13 cellular contexts compared by ENCODE assay signal in the genomic region with DNA sequence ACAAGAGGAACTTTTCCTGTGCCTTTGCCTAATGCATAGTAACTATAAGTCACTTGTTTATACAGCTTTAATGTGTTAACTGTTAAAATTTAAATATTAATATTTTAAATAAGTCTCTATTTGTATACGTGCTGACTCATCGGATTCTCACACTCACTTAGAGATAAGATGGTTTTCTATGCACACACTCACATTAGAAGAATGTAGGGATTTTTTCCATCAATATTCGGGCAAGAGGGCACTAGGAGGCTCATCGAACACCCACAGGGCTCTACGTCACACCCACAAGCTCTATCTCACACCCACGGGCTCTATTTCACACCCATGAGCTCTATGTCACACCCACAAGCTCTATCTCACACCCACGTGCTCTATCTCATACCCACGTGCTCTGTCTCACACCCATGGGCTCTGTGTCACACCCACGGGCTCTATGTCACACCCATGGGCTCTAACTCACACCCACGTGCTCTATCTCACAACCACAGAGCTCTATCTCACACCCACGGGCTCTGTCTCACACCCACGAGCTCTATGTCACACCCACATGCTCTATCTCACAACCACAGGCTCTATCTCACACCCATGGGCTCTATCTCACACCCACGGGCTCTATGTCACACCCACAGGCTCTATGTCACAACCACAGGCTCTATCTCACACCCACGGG.
DNase-seq lines count a peak whose midpoint lies in the region; ATAC-seq and TF ChIP-seq lines count a peak whose summit lies in the region.
"Had no signal": no experiment of that assay in that cellular context is flagged by ENCODE, and none has a peak within 500 bp of the region (broad histone marks: within the 10 kb centered on the region; RNA-seq: fewer than 3 reads in every experiment).

No MANE protein-coding gene starts in this region.

- no peaks in the 10 kb centered on the region for H4K20me1 ChIP-seq in OCI-LY3 (ENCODE audit: insufficient read depth, low read length)

- no peak overlapping the region for H3K9ac ChIP-seq in OCI-LY3 (ENCODE audit: low read length)

- H3K36me3 ChIP-seq in OCI-LY3 (replicated peaks; ENCODE audit: low read depth, low read length) = no peaks in the 10 kb centered on the region
- peaks cover 59% of the 10 kb centered on the region for H3K36me3 ChIP-seq in mesodermal cell (ENCODE audit: control insufficient read depth, insufficient read depth, low read length)
- no peaks in the 10 kb centered on the region for H3K36me3 ChIP-seq in transverse colon
- no peaks in the 10 kb centered on the region for H3K36me3 ChIP-seq in MG63

- 85 to 88% methylated on average over 10 to 12 of the region's 14 CpGs for WGBS in mesodermal cell (ENCODE audit: insufficient coverage in 2 of 2), 2 experiments
- WGBS in transverse colon (ENCODE audit: low coverage in 1 of 2), 2 donors = 67 to 68% methylated on average over 12 to 14 of the region's 14 CpGs

- TF ChIP-seq EP300 in transverse colon (IDR thresholded peaks at IDR 0.05; ENCODE audit: low read depth) = no peak

- H3K4me2 ChIP-seq in OCI-LY3 (ENCODE audit: low read length) = no peak overlapping the region

- no peak for ATAC-seq in GM19467 (IDR thresholded peaks at IDR 0.05; ENCODE audit: unreplicated experiment)
- ATAC-seq: activated T-helper 17 cell treated with anti-CD3 and anti-CD28 coated beads, Interleukin-2, amount 50 U/mL, for 72 hours had no signal

- H3K4me3 ChIP-seq in OCI-LY3 (ENCODE audit: low read length) (no peak overlapping the region), choroid plexus epithelial cell (ENCODE audit: low read depth, low read length) (no peak overlapping the region), mesodermal cell (ENCODE audit: extremely low read depth, insufficient read depth, low read length, poor library complexity, severe bottlenecking) (no peak overlapping the region), transverse colon (no peak overlapping the region), MG63 (no peak overlapping the region)
- H3K4me3 ChIP-seq: skin epidermis had no signal

- no peaks in the 10 kb centered on the region for H3K79me2 ChIP-seq in OCI-LY3 (ENCODE audit: low read length)

- peak overlapping the region; percentile 49; the same call in 1 of the 2 replicates for H2AFZ ChIP-seq in OCI-LY3 (ENCODE audit: low read depth, low read length)

- no peak for TF ChIP-seq POLR2A in transverse colon (IDR thresholded peaks at IDR 0.05)

- TF ChIP-seq CTCF in OCI-LY3 (IDR thresholded peaks at IDR 0.05; ENCODE audit: low read depth, low read length) (no peak), choroid plexus epithelial cell (conservative IDR thresholded peaks at IDR 0.05; ENCODE audit: low read depth, low read length) (no peak), transverse colon (IDR thresholded peaks at IDR 0.05) (no peak)

- intact Hi-C loops in transverse colon (cut with DNase I; ENCODE audit: low total_unique reads) = no loop called here

- H3K27me3 ChIP-seq in OCI-LY3 (ENCODE audit: low read depth, low read length) (peaks cover 52% of the 10 kb centered on the region), transverse colon (no peaks in the 10 kb centered on the region), MG63 (no peaks in the 10 kb centered on the region)

- H3K27ac ChIP-seq in OCI-LY3 (ENCODE audit: low read length) = no peak overlapping the region
- peak overlapping the region; percentile 50 for H3K27ac ChIP-seq in mesodermal cell (ENCODE audit: low read depth, low read length, severe bottlenecking)
- peak overlapping the region; percentile 1 to 62 (median 46) for H3K27ac ChIP-seq in transverse colon

- H3K4me1 ChIP-seq in OCI-LY3 (ENCODE audit: low read length) (no peaks in the 10 kb centered on the region), mesodermal cell (ENCODE audit: control insufficient read depth, insufficient read depth, low read length, poor library complexity, severe bottlenecking) (peaks cover 18% of the 10 kb centered on the region), transverse colon (peaks cover 5 to 15% (median 10%) of the 10 kb centered on the region in 4 donors)

- in situ Hi-C loops in transverse colon (cut with MboI; ENCODE audit: low pct_ligation_motif_present in 1 of 4, low pct_unique_long_range_greater_than_20kb in 1 of 4, low sequenced_read_pairs in 3 of 4) = no loop called here

- no peaks in the 10 kb centered on the region for H3K9me3 ChIP-seq in OCI-LY3 (ENCODE audit: insufficient read depth, low read length)
- H3K9me3 ChIP-seq in mesodermal cell (ENCODE audit: control insufficient read depth, low read length) = no peaks in the 10 kb centered on the region
- H3K9me3 ChIP-seq in transverse colon = no peaks in the 10 kb centered on the region
- H3K9me3 ChIP-seq in MG63 = no peaks in the 10 kb centered on the region

- DNase-seq in choroid plexus epithelial cell (ENCODE audit: low read depth) = peak; percentile 91
- DNase-seq in transverse colon = no peak
- DNase-seq in NCI-H1694 treated with DMSO at 0.1 percent for 48 hours (lab: John Stamatoyannopoulos, UW) = no peak
- no peak for DNase-seq in MG63
- DNase-seq: activated B cell treated with CpG ODN at 0.5 μM for 24 hours, midbrain, NCI-H2227 treated with DMSO at 0.1 percent for 48 hours, SIG-M5 had no signal
